Comparison of ENCODE assay signal across 11 cellular contexts in genomic region chr12:78888583-78888982, GRCh38. TPM values are rescaled to one million over a fixed set of nuclear protein-coding genes. Genes with fewer than 3 reads are reported as not detected.
A peak's percentile ranks its signal among the peaks of the same experiment; 100 is the strongest.
DNase-seq lines count a peak whose midpoint lies in the region; ATAC-seq lines count a peak whose summit lies in the region.
"Had no signal": no experiment of that assay in that cellular context is flagged by ENCODE, and none has a peak within 500 bp of the region (broad histone marks: within the 10 kb centered on the region; RNA-seq: fewer than 3 reads in every experiment).

No MANE protein-coding gene starts in this region.

- H3K27ac Mint-ChIP-seq in immature natural killer cell: no peak overlapping the region

- no peaks in the 10 kb centered on the region for H3K4me1 Mint-ChIP-seq in immature natural killer cell

- H3K27me3 Mint-ChIP-seq in immature natural killer cell (ENCODE audit: low read depth in 3 of 3): peaks cover 0 to 3% (median 0%) of the 10 kb centered on the region in 3 donors

- H3K9me3 Mint-ChIP-seq in immature natural killer cell: peaks cover 0 to 33% (median 9%) of the 10 kb centered on the region in 6 donors

- ATAC-seq in GM18867 (IDR thresholded peaks at IDR 0.05; ENCODE audit: unreplicated experiment) (peak; percentile 98), HG02571 (IDR thresholded peaks at IDR 0.05; ENCODE audit: unreplicated experiment) (peak; percentile 72), HG03571 (IDR thresholded peaks at IDR 0.05; ENCODE audit: unreplicated experiment) (peak; percentile 92), left lobe of liver (no peak)

- H3K36me3 Mint-ChIP-seq in immature natural killer cell: peaks cover 0 to 3% (median 0%) of the 10 kb centered on the region in 3 donors

- no peak overlapping the region for H3K4me3 Mint-ChIP-seq in immature natural killer cell

- DNase-seq in islet precursor cell (peak; percentile 51), immature natural killer cell (no peak), left lobe of liver (ENCODE audit: low spot score) (no peak), activated gamma-delta T cell treated with Interleukin-2 at 50 U/mL for 16 hours (no peak), HK-2 (ENCODE audit: unreplicated experiment) (no peak)
- DNase-seq: activated naive CD4-positive, alpha-beta T cell treated with Interleukin-2 at 50 U/mL for 16 hours; erythroblast; SW 1271 had no signal

RNA-seq across cellular contexts. Expression of gene SYT1, which starts 24.0 kb away (rescaled TPM):
- not detected for polyA plus RNA-seq in immature natural killer cell
- 0.91 TPM for total RNA-seq in left lobe of liver
